ENCODE assay signal across 26 cellular contexts in the genomic region with DNA sequence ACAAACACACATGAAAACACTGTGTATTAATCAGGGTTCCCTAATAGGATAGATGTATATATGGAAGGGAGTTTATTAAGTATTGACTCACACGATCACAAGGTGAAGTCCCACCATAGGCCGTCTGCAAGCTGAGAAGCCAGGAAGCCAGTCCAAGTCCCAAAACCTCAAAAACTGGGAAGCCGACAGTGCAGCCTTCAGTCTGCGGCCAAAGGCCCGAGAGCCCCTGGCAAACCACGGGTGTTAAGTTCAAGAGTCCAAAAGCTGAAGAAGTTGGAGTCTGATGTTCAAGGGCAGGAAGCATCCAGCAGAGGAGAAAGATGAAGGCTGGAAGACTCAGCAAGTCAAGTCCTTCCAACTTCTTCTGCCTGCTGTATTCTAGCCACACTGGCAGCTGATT.
"Had no signal": no experiment of that assay in that cellular context is flagged by ENCODE, and none has a peak within 500 bp of the region (broad histone marks: within the 10 kb centered on the region; RNA-seq: fewer than 3 reads in every experiment).

No MANE protein-coding gene starts in this region.

- H3K9me3 ChIP-seq: neutrophil, right lobe of liver, testis, uterus had no signal

- FAIRE-seq: small intestine had no signal

- H3K36me3 ChIP-seq: neutrophil, right lobe of liver, sigmoid colon, stomach, tibial artery, transverse colon, upper lobe of right lung, uterus had no signal

- DNase-seq: naive B cell; naive thymus-derived CD8-positive, alpha-beta T cell; nephron progenitor cell; nucleus accumbens; posterior cingulate gyrus; psoas muscle; right cardiac atrium; right lobe of liver; sigmoid colon; small intestine; stimulated activated CD4-positive, alpha-beta T cell treated with anti-CD3 and anti-CD28 coated beads, Interleukin-15, amount 100 ng/mL, for 24 hours; stimulated activated CD4-positive, alpha-beta T cell treated with anti-CD3 and anti-CD28 coated beads, Interleukin-2, amount 100 ng/mL, for 24 hours; stimulated activated CD4-positive, alpha-beta T cell treated with anti-CD3 and anti-CD28 coated beads, Interleukin-2, amount 100 ng/mL, for 48 hours; stimulated activated CD4-positive, alpha-beta T cell treated with anti-CD3 and anti-CD28 coated beads, Interleukin-4, amount 100 ng/mL, for 24 hours; stimulated activated naive B cell treated with anti-CD40 and anti-IgM and Interleukin-4, amounts not matched to agents 10 μg/mL and 1 μg/mL and 100 μg/mL, for 72 hours; stimulated activated naive CD4-positive, alpha-beta T cell treated with Interleukin-2 at 50 U/mL for 16 hours; stomach; testis; tibial artery; transverse colon; upper lobe of right lung; uterus had no signal

- H3K4me1 ChIP-seq: parathyroid adenoma, psoas muscle, right lobe of liver, sigmoid colon, stomach, testis, tibial artery, transverse colon, upper lobe of right lung, uterus had no signal

- ATAC-seq: naive thymus-derived CD8-positive, alpha-beta T cell; natural killer cell treated with Interleukin-12 subunit alpha and Interleukin-12 subunit beta and Interleukin-15 and Interleukin-18, amount 100 ng/mL, for 72 hours; psoas muscle; right cardiac atrium; right lobe of liver; stimulated activated effector memory CD8-positive, alpha-beta T cell treated with anti-CD3 and anti-CD28 coated beads, Interleukin-12 subunit alpha, Interleukin-12 subunit beta, amount 100 ng/mL, for 72 hours; stimulated activated naive B cell treated with anti-CD40 and anti-IgM and Interleukin-4, amounts not matched to agents 10 μg/mL and 1 μg/mL and 100 μg/mL, for 72 hours; upper lobe of right lung had no signal

- H3K79me2 ChIP-seq: parathyroid adenoma had no signal

- H2AFZ ChIP-seq: parathyroid adenoma had no signal

- H3K27me3 ChIP-seq: neutrophil, right lobe of liver, sigmoid colon, stomach, testis, tibial artery, transverse colon, upper lobe of right lung, uterus had no signal

- H3K4me3 ChIP-seq: psoas muscle, right lobe of liver, sigmoid colon, stomach, testis, tibial artery, transverse colon, upper lobe of right lung, uterus had no signal

- H3K27ac ChIP-seq: neutrophil, parathyroid adenoma, psoas muscle, right lobe of liver, sigmoid colon, stomach, testis, tibial artery, transverse colon, upper lobe of right lung, uterus had no signal
